Comparison of ENCODE assay signal across 8 cellular contexts in the genomic region with DNA sequence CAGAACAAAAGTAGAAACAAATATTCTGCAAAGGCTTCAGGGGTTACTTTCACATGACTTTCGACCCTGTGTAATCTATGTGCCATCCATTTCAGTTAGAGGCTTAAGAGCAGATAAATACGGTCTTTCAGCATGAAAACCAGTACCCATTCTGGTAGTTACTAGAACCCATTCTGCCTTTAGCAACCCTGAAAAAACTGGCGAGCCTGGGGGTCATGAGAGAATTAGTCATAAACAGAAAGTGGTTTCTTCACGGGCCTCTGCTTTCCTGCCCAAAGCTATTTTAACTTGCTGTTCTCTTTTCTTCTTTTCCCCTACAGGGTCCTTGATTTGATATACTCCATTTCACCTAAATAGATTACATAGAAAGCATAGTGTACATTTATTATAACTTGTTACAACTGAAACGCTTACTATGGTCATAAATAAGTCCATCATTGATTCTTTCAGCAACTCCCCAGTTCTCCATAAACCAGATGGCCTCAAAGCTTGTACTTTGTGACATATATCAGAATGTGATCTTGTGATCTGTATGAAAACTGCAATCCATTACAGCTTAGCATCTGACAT. TPM values are rescaled to one million over a fixed set of nuclear protein-coding genes. Genes with fewer than 3 reads are reported as not detected.
DNase-seq lines count a peak whose midpoint lies in the region; ATAC-seq, FAIRE-seq and TF ChIP-seq lines count a peak whose summit lies in the region.

No MANE protein-coding gene starts in this region.

- no peak overlapping the region for H3K27ac ChIP-seq in psoas muscle

- TF ChIP-seq CTCF in epithelial cell of esophagus (IDR thresholded peaks at IDR 0.05; ENCODE audit: insufficient read depth, low read depth, low read length, missing control alignments) (no peak), psoas muscle (IDR thresholded peaks at IDR 0.05) (no peak)

- intact Hi-C loops in psoas muscle (cut with DNase I): no loop called here
- intact Hi-C loops in posterior vena cava (cut with DNase I): loop anchor here in 1 of 2 donors (10.0 kb wide), 1 partner anchor 1532 kb away; no protein-coding TSS in a partner anchor

- DNase-seq in GM12891 (ENCODE audit: insufficient read length, low spot score) (no peak), HT1080 (ENCODE audit: low read depth) (peak; percentile 16), epithelial cell of esophagus (ENCODE audit: low read depth) (peak; percentile 22), DMS153 (lab: John Stamatoyannopoulos, UW) (no peak), NCI-H1930 (lab: John Stamatoyannopoulos, UW) (no peak), psoas muscle (no peak), posterior vena cava (ENCODE audit: low spot score) (no peak)

- no peak overlapping the region for H3K4me3 ChIP-seq in epithelial cell of esophagus (ENCODE audit: low read length)
- H3K4me3 ChIP-seq in psoas muscle: no peak overlapping the region

- TF ChIP-seq POLR2A in GM12891 (IDR thresholded peaks at IDR 0.05; ENCODE audit: low read depth, low read length): no peak

- H3K27me3 ChIP-seq in psoas muscle (ENCODE audit: insufficient read depth in 3 of 3, low read length in 2 of 3): no peaks in the 10 kb centered on the region

- H3K4me1 ChIP-seq in psoas muscle: no peaks in the 10 kb centered on the region

- FAIRE-seq in GM12891 (lab: Jason Lieb, UNC): peak; percentile 87

- WGBS in psoas muscle, 3 donors: 79 to 86% (median 84%) methylated on average over 5 of the region's 5 CpGs

- peaks cover 7 to 81% of the 10 kb centered on the region in 2 donors for H3K36me3 ChIP-seq in psoas muscle (ENCODE audit: insufficient read depth in 1 of 2, low read depth in 1 of 2)

- peak; percentile 70 for ATAC-seq in GM21529 (IDR thresholded peaks at IDR 0.05; ENCODE audit: unreplicated experiment)
- ATAC-seq in psoas muscle: no peak

- H3K9me3 ChIP-seq in psoas muscle: no peaks in the 10 kb centered on the region

TF ChIP-seq in GM12891, 5 proteins besides CTCF, POLR2A, EP300 and RAD21:
- no peak for TF ChIP-seq TAF1 (IDR thresholded peaks at IDR 0.05; ENCODE audit: low read depth, low read length)
- TF ChIP-seq SPI1 (IDR thresholded peaks at IDR 0.05; ENCODE audit: low read depth, low read length): peak; percentile 41
- peak; percentile 94 for TF ChIP-seq PAX5 (IDR thresholded peaks at IDR 0.05; ENCODE audit: insufficient read depth, low read length, severe bottlenecking)
- peak; percentile 58; the same call in 1 of the 2 replicates for TF ChIP-seq POU2F2 (IDR thresholded peaks at IDR 0.05; ENCODE audit: low read depth, low read length)
- 0 out of 2 replicates have a peak, but pooled peaks have one; percentile 38 for TF ChIP-seq POLR2AphosphoS5 (IDR thresholded peaks at IDR 0.05; ENCODE audit: low read depth, low read length)
TF ChIP-seq in GM12891: peak in this region for 4.

RNA-seq across cellular contexts. Expression of gene WDFY1, which starts 48.3 kb away (rescaled TPM):
- polyA plus RNA-seq in GM12891 (2012; ENCODE audit: low read depth, missing spikeins): 16.4 TPM
- 60.8 and 120 TPM in 2 replicates for total RNA-seq in HT1080 (2014; rRNA removed; shearing (Covaris generic))
- 37.1 and 45.7 TPM in 2 replicates for polyA plus RNA-seq in HT1080 (2015; cell fraction: cytosol; rRNA removed)
- polyA plus RNA-seq in HT1080 (2015; cell fraction: nucleus; rRNA removed): 53.5 and 61.2 TPM in 2 replicates
- total RNA-seq in psoas muscle (10 to 100 TPM; 11.2 to 21.8 (median 15.2) TPM), posterior vena cava (10 to 100 TPM; 43.3 to 44.1 TPM)
- 10 to 100 TPM in 2 of 3 donors, 1 to 10 TPM in 1; 9.7 to 21.8 (median 10.2) TPM for polyA plus RNA-seq in psoas muscle

RNA-seq across cellular contexts. Expression of gene AP1S3, which starts 59.5 kb away (rescaled TPM):
- 7.5 TPM for polyA plus RNA-seq in GM12891 (2012; ENCODE audit: low read depth, missing spikeins)
- total RNA-seq in HT1080 (2014; rRNA removed; shearing (Covaris generic)): 5.0 and 13.3 TPM in 2 replicates
- 16.0 and 17.2 TPM in 2 replicates for polyA plus RNA-seq in HT1080 (2015; cell fraction: cytosol; rRNA removed)
- polyA plus RNA-seq in HT1080 (2015; cell fraction: nucleus; rRNA removed): 5.5 and 8.4 TPM in 2 replicates
- under 1 TPM in 3 of 4 donors, not detected in 1; 0.10 to 0.69 (median 0.44) TPM for total RNA-seq in psoas muscle
- under 1 TPM in 2 of 3 donors, not detected in 1; 0.05 to 0.08 TPM for polyA plus RNA-seq in psoas muscle
- 1 to 10 TPM; 1.2 to 1.5 TPM for total RNA-seq in posterior vena cava

Comparison
In these comparisons a context has a peak if more than half of its experiments do, and no peak if none do; other contexts are left out.
1. DNase-seq: peak in HT1080 (single experiment) and epithelial cell of esophagus (single experiment); none in GM12891 (single experiment), DMS153 (single experiment), NCI-H1930 (0 of 2), psoas muscle (0 of 2) and posterior vena cava (single experiment).